In genomic region chr10:77010430-77010829, GRCh38 we compare ENCODE assay signal across 37 cellular contexts.
"Had no signal": no experiment of that assay in that cellular context is flagged by ENCODE, and none has a peak within 500 bp of the region (broad histone marks: within the 10 kb centered on the region; RNA-seq: fewer than 3 reads in every experiment).

No MANE protein-coding gene starts in this region.

- DNase-seq: activated CD4-positive, alpha-beta memory T cell treated with anti-CD3 and anti-CD28 coated beads for 36 hours; activated CD4-positive, alpha-beta T cell treated with anti-CD3 and anti-CD28 coated beads for 36 hours; activated CD4-positive, alpha-beta T cell treated with anti-CD3 and anti-CD28 coated beads, Interleukin-2, amount 50 U/mL, for 1 hour; activated CD8-positive, alpha-beta memory T cell treated with anti-CD3 and anti-CD28 coated beads, Interleukin-2, amount 50 U/mL, for 4 hours; activated effector memory CD4-positive, alpha-beta T cell treated with Interleukin-2 at 50 U/mL for 16 hours; activated naive CD4-positive, alpha-beta T cell treated with anti-CD3 and anti-CD28 coated beads, Interleukin-2, amount 10 ng/mL, durations not matched to agents 7 days and 5 days; activated naive CD8-positive, alpha-beta T cell treated with anti-CD3 and anti-CD28 coated beads, Interleukin-2, amount 50 U/mL, for 24 hours; activated T-cell treated with anti-CD3 and anti-CD28 coated beads for 4 hours; activated T-cell treated with anti-CD3 and anti-CD28 coated beads, Interleukin-2, amount 50 U/mL, for 4 hours; anterior cingulate cortex; brain microvascular endothelial cell; central memory CD4-positive, alpha-beta T cell; Kasumi-1; KG1; MG63; NCI-H1048; NCI-H1105 treated with DMSO at 0.1 percent for 48 hours; NCI-H1436; NCI-H1694; NCI-H1930; NCI-H2081 treated with DMSO at 0.1 percent for 48 hours; NCI-H345; NCI-H510A; NCI-H526; NCI-H748 treated with DMSO at 0.1 percent for 48 hours; NK-92 treated with Interleukin-12 subunit alpha and Interleukin-12 subunit beta, amount 100 ng/mL, for 24 hours; PC-3; Peyer's patch; RPMI8226; SHP77 treated with DMSO at 0.1 percent for 48 hours; T-helper 1 cell; T-helper 2 cell; T-helper 9 cell had no signal

- H3K4me3 ChIP-seq: MG63, Peyer's patch had no signal

- H3K27me3 ChIP-seq: brain microvascular endothelial cell, MG63, Peyer's patch had no signal

- H3K4me3 Mint-ChIP-seq: activated CD4-positive, alpha-beta memory T cell treated with anti-CD3 and anti-CD28 coated beads for 36 hours; activated CD4-positive, alpha-beta T cell treated with anti-CD3 and anti-CD28 coated beads for 36 hours; activated naive CD4-positive, alpha-beta T cell treated with anti-CD3 and anti-CD28 coated beads, Interleukin-2, amount 10 ng/mL, durations not matched to agents 7 days and 5 days; activated naive CD8-positive, alpha-beta T cell; activated naive CD8-positive, alpha-beta T cell treated with anti-CD3 and anti-CD28 coated beads, Interleukin-2, amount 50 U/mL, for 24 hours; activated T-cell treated with anti-CD3 and anti-CD28 coated beads, Interleukin-2, amount 50 U/mL, for 4 hours; activated T-helper 1 cell treated with anti-CD3 and anti-CD28 coated beads, Interleukin-12 subunit alpha, Interleukin-12 subunit beta, Interleukin-2, Interleukin-4 antibody, amounts not matched to agents 30 ng/mL and 10 ng/mL and 1 ng/mL, durations not matched to agents 14 hours and 24 hours and 36 hours had no signal

- H3K4me1 ChIP-seq: Peyer's patch had no signal

- ATAC-seq: activated CD4-positive, alpha-beta T cell treated with anti-CD3 and anti-CD28 coated beads for 36 hours; activated CD4-positive, CD25-positive, alpha-beta regulatory T cell treated with anti-CD3 and anti-CD28 coated beads, Interleukin-2, amount 50 U/mL, for 24 hours; activated naive CD8-positive, alpha-beta T cell treated with anti-CD3 and anti-CD28 coated beads, Interleukin-2, amount 50 U/mL, for 24 hours; activated T-cell treated with anti-CD3 and anti-CD28 coated beads, Interleukin-2, amount 50 U/mL, for 4 hours; PC-3; SK-N-SH treated with all-trans-retinoic acid at 6 μM for 48 hours had no signal

- H3K36me3 ChIP-seq: brain microvascular endothelial cell, Peyer's patch had no signal

- H3K9me3 ChIP-seq: MG63, Peyer's patch had no signal

- H3K27me3 Mint-ChIP-seq: activated CD4-positive, alpha-beta memory T cell treated with anti-CD3 and anti-CD28 coated beads for 36 hours; activated naive CD4-positive, alpha-beta T cell treated with anti-CD3 and anti-CD28 coated beads, Interleukin-2, amount 10 ng/mL, durations not matched to agents 7 days and 5 days; activated naive CD8-positive, alpha-beta T cell; activated naive CD8-positive, alpha-beta T cell treated with anti-CD3 and anti-CD28 coated beads, Interleukin-2, amount 50 U/mL, for 24 hours had no signal

- H3K4me1 Mint-ChIP-seq: activated naive CD4-positive, alpha-beta T cell treated with anti-CD3 and anti-CD28 coated beads, Interleukin-2, amount 10 ng/mL, durations not matched to agents 7 days and 5 days had no signal

- H3K36me3 Mint-ChIP-seq: activated CD4-positive, alpha-beta memory T cell treated with anti-CD3 and anti-CD28 coated beads for 36 hours; activated naive CD4-positive, alpha-beta T cell treated with anti-CD3 and anti-CD28 coated beads, Interleukin-2, amount 10 ng/mL, durations not matched to agents 7 days and 5 days; activated naive CD8-positive, alpha-beta T cell had no signal

- H3K27ac Mint-ChIP-seq: activated CD4-positive, alpha-beta memory T cell treated with anti-CD3 and anti-CD28 coated beads for 36 hours; activated CD4-positive, alpha-beta T cell treated with anti-CD3 and anti-CD28 coated beads for 36 hours; activated naive CD4-positive, alpha-beta T cell treated with anti-CD3 and anti-CD28 coated beads, Interleukin-2, amount 10 ng/mL, durations not matched to agents 7 days and 5 days; activated naive CD8-positive, alpha-beta T cell; activated naive CD8-positive, alpha-beta T cell treated with anti-CD3 and anti-CD28 coated beads, Interleukin-2, amount 50 U/mL, for 24 hours; activated T-helper 1 cell treated with anti-CD3 and anti-CD28 coated beads, Interleukin-12 subunit alpha, Interleukin-12 subunit beta, Interleukin-2, Interleukin-4 antibody, amounts not matched to agents 30 ng/mL and 10 ng/mL and 1 ng/mL, durations not matched to agents 14 hours and 24 hours and 36 hours had no signal

- H3K27ac ChIP-seq: brain microvascular endothelial cell, Peyer's patch had no signal

- H3K9me3 Mint-ChIP-seq: activated CD4-positive, alpha-beta memory T cell treated with anti-CD3 and anti-CD28 coated beads for 36 hours; activated naive CD4-positive, alpha-beta T cell treated with anti-CD3 and anti-CD28 coated beads, Interleukin-2, amount 10 ng/mL, durations not matched to agents 7 days and 5 days; activated naive CD8-positive, alpha-beta T cell treated with anti-CD3 and anti-CD28 coated beads, Interleukin-2, amount 50 U/mL, for 24 hours; activated T-cell treated with anti-CD3 and anti-CD28 coated beads, Interleukin-2, amount 50 U/mL, for 4 hours; activated T-helper 1 cell treated with anti-CD3 and anti-CD28 coated beads, Interleukin-12 subunit alpha, Interleukin-12 subunit beta, Interleukin-2, Interleukin-4 antibody, amounts not matched to agents 30 ng/mL and 10 ng/mL and 1 ng/mL, durations not matched to agents 14 hours and 24 hours and 36 hours had no signal
